Comparison of ENCODE assay signal across 1 cellular context in genomic region chr6:16313732-16314131, GRCh38.
TF ChIP-seq lines count a peak whose summit lies in the region.

No MANE protein-coding gene starts in this region.

TF ChIP-seq in K562, 482 proteins besides CTCF, POLR2A, EP300 and RAD21 (continued from another document):
- TF ChIP-seq CHD7 (IDR thresholded peaks at IDR 0.05; ENCODE audit: low read depth, low read length) (no peak), JUND (IDR thresholded peaks at IDR 0.05; ENCODE audit: borderline replicate concordance, low read depth, low read length) (peak; percentile 34; the same call in 1 of the 2 replicates), JUND (tag; IDR thresholded peaks at IDR 0.05; ENCODE audit: borderline replicate concordance, low read depth, low read length) (no peak), KAT8 (IDR thresholded peaks at IDR 0.05; ENCODE audit: low read depth) (no peak), HCFC1 (IDR thresholded peaks at IDR 0.05; ENCODE audit: low read depth, low read length) (no peak), KDM2B (CRISPR knock-in tag; IDR thresholded peaks at IDR 0.05) (no peak), SMARCC2 (IDR thresholded peaks at IDR 0.05; ENCODE audit: low read depth) (peak; percentile 27; the same call in 1 of the 2 replicates), ZNF436 (CRISPR knock-in tag; IDR thresholded peaks at IDR 0.05) (no peak), TRIM24 (IDR thresholded peaks at IDR 0.05) (0 out of 4 replicates have a peak, but pooled peaks of 1 of the 2 experiments have one; percentile 19), E2F5 (CRISPR knock-in tag; IDR thresholded peaks at IDR 0.05) (no peak), CCAR2 (IDR thresholded peaks at IDR 0.05; ENCODE audit: low read depth, low read length) (no peak), ZFX (CRISPR knock-in tag; IDR thresholded peaks at IDR 0.05) (no peak), HDGF (IDR thresholded peaks at IDR 0.05) (no peak), MIER1 (IDR thresholded peaks at IDR 0.05; ENCODE audit: low read depth) (no peak), MEF2D (tag; conservative IDR thresholded peaks at IDR 0.05; ENCODE audit: low read depth) (no peak), HMGN3 (IDR thresholded peaks at IDR 0.05; ENCODE audit: borderline replicate concordance, extremely low read depth, insufficient read length, low read depth, low read length) (no peak), FUS (optimal IDR thresholded peaks at IDR 0.05; ENCODE audit: low read depth, low read length) (no peak), ZNF395 (CRISPR knock-in tag; IDR thresholded peaks at IDR 0.05) (no peak), KAT7 (CRISPR knock-in tag; IDR thresholded peaks at IDR 0.05; ENCODE audit: borderline replicate concordance) (no peak), SNAPC5 (CRISPR knock-in tag; IDR thresholded peaks at IDR 0.05) (no peak)
